In the genomic region with DNA sequence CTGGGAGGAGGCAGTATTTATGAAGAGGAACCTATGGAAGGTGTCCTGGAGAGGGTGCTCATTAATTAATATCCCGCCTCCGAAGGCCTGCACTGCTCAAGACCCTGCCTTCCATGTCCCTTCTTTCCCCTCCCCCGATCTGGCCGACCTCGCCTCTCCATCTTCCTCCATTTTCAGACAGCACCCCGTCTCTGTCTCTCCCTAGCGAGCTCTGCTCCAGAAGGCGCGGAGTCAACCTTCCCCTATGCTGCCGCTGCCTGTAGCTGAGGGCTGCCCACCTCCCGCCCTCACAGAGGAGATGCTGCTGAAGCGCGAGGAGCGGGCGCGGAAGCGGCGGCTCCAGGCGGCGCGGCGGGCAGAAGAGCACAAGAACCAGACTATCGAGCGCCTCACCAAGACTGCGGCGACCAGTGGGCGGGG, we compare ENCODE assay signal across 8 cellular contexts. TPM values are rescaled to one million over a fixed set of nuclear protein-coding genes. Genes with fewer than 3 reads are reported as not detected.
DNase-seq lines count a peak whose midpoint lies in the region; ATAC-seq, FAIRE-seq and TF ChIP-seq lines count a peak whose summit lies in the region.

No MANE protein-coding gene starts in this region.

- peak overlapping the region; percentile 80 for H2AFZ ChIP-seq in osteoblast (ENCODE audit: low read length)

- H3K36me3 ChIP-seq in endodermal cell (ENCODE audit: control insufficient read depth, insufficient read depth, low read length) (peaks cover 15% of the 10 kb centered on the region), osteoblast (ENCODE audit: insufficient read depth, low read length) (peaks cover 15% of the 10 kb centered on the region)

- H3K4me1 Mint-ChIP-seq in endodermal cell = peaks cover 37% of the 10 kb centered on the region

- H3K9me3 ChIP-seq in endodermal cell (ENCODE audit: control insufficient read depth, low read length) (no peaks in the 10 kb centered on the region), osteoblast (ENCODE audit: low read depth, low read length) (no peaks in the 10 kb centered on the region)

- ATAC-seq in GM21576 (IDR thresholded peaks at IDR 0.05; ENCODE audit: unreplicated experiment) (no peak), GM18858 (IDR thresholded peaks at IDR 0.05; ENCODE audit: unreplicated experiment) (no peak)

- no peaks in the 10 kb centered on the region for H4K20me1 ChIP-seq in osteoblast (ENCODE audit: insufficient read depth, low read length)

- no peak for TF ChIP-seq POLR2A in GM12891 (IDR thresholded peaks at IDR 0.05; ENCODE audit: low read depth, low read length)

- H3K4me3 ChIP-seq in endodermal cell (ENCODE audit: low read length) = peak overlapping the region; percentile 89
- H3K4me3 ChIP-seq in osteoblast (ENCODE audit: insufficient read depth, low read length) = peak overlapping the region; percentile 87

- TF ChIP-seq CTCF in endodermal cell (conservative IDR thresholded peaks at IDR 0.05) (no peak), osteoblast (IDR thresholded peaks at IDR 0.05; ENCODE audit: extremely low read depth, low read depth, low read length) (no peak)

- H3K4me3 Mint-ChIP-seq in endodermal cell = peak overlapping the region; percentile 83

- peak overlapping the region; percentile 99 for H3K4me2 ChIP-seq in osteoblast (ENCODE audit: insufficient read depth, low read length)

- no peak overlapping the region for H3K9ac ChIP-seq in endodermal cell (ENCODE audit: extremely low read depth, low read length, poor library complexity, severe bottlenecking)

- no peaks in the 10 kb centered on the region for H3K9me3 Mint-ChIP-seq in endodermal cell

- no peaks in the 10 kb centered on the region for H3K27me3 Mint-ChIP-seq in endodermal cell (ENCODE audit: insufficient read depth)

- no peak for FAIRE-seq in GM12891 (lab: Jason Lieb, UNC)

- DNase-seq in GM12891 (ENCODE audit: insufficient read length, low spot score) (no peak), NOMO-1 treated with DMSO at 0.1 percent for 48 hours (lab: John Stamatoyannopoulos, UW; ENCODE audit: unreplicated experiment) (peak; percentile 45), endodermal cell (no peak), osteoblast (ENCODE audit: insufficient read length, low spot score, missing footprints) (peak; percentile 85), GM03348 (ENCODE audit: low spot score) (no peak), dedifferentiated amniotic fluid mesenchymal stem cell (ENCODE audit: extremely low spot score) (no peak)

- peaks cover 23% of the 10 kb centered on the region for H3K79me2 ChIP-seq in osteoblast (ENCODE audit: insufficient read depth, low read length)

- H3K27ac ChIP-seq in endodermal cell (ENCODE audit: low read depth, low read length) = peak overlapping the region; percentile 21
- peak overlapping the region; percentile 24 for H3K27ac ChIP-seq in osteoblast (ENCODE audit: low read depth, low read length)

- H3K4me1 ChIP-seq in endodermal cell (ENCODE audit: control insufficient read depth, insufficient read depth, low read length) (peaks cover 3% of the 10 kb centered on the region), osteoblast (ENCODE audit: insufficient read depth, low read length) (peaks cover 24% of the 10 kb centered on the region)

- H3K27ac Mint-ChIP-seq in endodermal cell = peak overlapping the region; percentile 99

- 0 to 1% methylated on average over 15 to 27 of the region's 27 CpGs for WGBS in endodermal cell (ENCODE audit: insufficient coverage in 1 of 2, insufficient read length in 1 of 2), 2 experiments

- H3K27me3 ChIP-seq in endodermal cell (ENCODE audit: control insufficient read depth, insufficient read depth, low read length, poor library complexity, severe bottlenecking) = no peaks in the 10 kb centered on the region
- peaks cover 3% of the 10 kb centered on the region for H3K27me3 ChIP-seq in osteoblast (ENCODE audit: insufficient read depth, low read length)

- peaks cover 17% of the 10 kb centered on the region for H3K36me3 Mint-ChIP-seq in endodermal cell (ENCODE audit: low read depth)

TF ChIP-seq in GM12891, 5 proteins besides CTCF, POLR2A, EP300 and RAD21:
- peak; percentile 61; the same call in 1 of the 2 replicates for TF ChIP-seq POU2F2 (IDR thresholded peaks at IDR 0.05; ENCODE audit: low read depth, low read length)
- TF ChIP-seq SPI1 (IDR thresholded peaks at IDR 0.05; ENCODE audit: low read depth, low read length) = no peak

RNA-seq across cellular contexts. Expression of a gene that starts 1.1 kb away (rescaled TPM):
- polyA plus RNA-seq in GM12891 (2012; ENCODE audit: low read depth, missing spikeins) = 66.8 TPM
- total RNA-seq in endodermal cell (100 to 1,000 TPM; 110 to 116 TPM), osteoblast (35.5 and 35.7 TPM in 2 replicates)
- polyA plus RNA-seq in endodermal cell (2013, experiment 1 of 2) = 121 TPM
- polyA plus RNA-seq in endodermal cell (2013, experiment 2 of 2) = 102 TPM

RNA-seq across cellular contexts. Expression of a gene that starts 2.3 kb away (rescaled TPM):
- polyA plus RNA-seq in GM12891 (2012; ENCODE audit: low read depth, missing spikeins) = 23.3 TPM
- total RNA-seq in endodermal cell = 10 to 100 TPM; 23.9 to 38.8 TPM
- polyA plus RNA-seq in endodermal cell (2013, experiment 1 of 2) = 23.4 TPM
- polyA plus RNA-seq in endodermal cell (2013, experiment 2 of 2) = 17.1 TPM
- total RNA-seq in osteoblast = 11.8 and 15.9 TPM in 2 replicates

RNA-seq across cellular contexts. Expression of a gene that starts 8.0 kb away (rescaled TPM):
- polyA plus RNA-seq in GM12891 (2012; ENCODE audit: low read depth, missing spikeins) = 31.5 TPM
- total RNA-seq in endodermal cell (10 to 100 TPM; 64.8 to 72.9 TPM), osteoblast (33.3 and 35.9 TPM in 2 replicates)
- polyA plus RNA-seq in endodermal cell (2013, experiment 1 of 2) = 48.1 TPM
- polyA plus RNA-seq in endodermal cell (2013, experiment 2 of 2) = 46.6 TPM

RNA-seq across cellular contexts. Expression of a gene that starts 15.3 kb away (rescaled TPM):
- 133 TPM for polyA plus RNA-seq in GM12891 (2012; ENCODE audit: low read depth, missing spikeins)
- total RNA-seq in endodermal cell = 10 to 100 TPM; 50.9 to 62.7 TPM
- 50.6 TPM for polyA plus RNA-seq in endodermal cell (2013, experiment 1 of 2)
- 44.2 TPM for polyA plus RNA-seq in endodermal cell (2013, experiment 2 of 2)
- 18.0 and 23.5 TPM in 2 replicates for total RNA-seq in osteoblast

RNA-seq across cellular contexts. Expression of a gene that starts 15.4 kb away (rescaled TPM):
- 7.9 TPM for polyA plus RNA-seq in GM12891 (2012; ENCODE audit: low read depth, missing spikeins)
- 100 to 1,000 TPM in 1 of 2 donors, 10 to 100 TPM in 1; 83.6 to 117 TPM for total RNA-seq in endodermal cell
- 35.7 TPM for polyA plus RNA-seq in endodermal cell (2013, experiment 1 of 2)
- 34.4 TPM for polyA plus RNA-seq in endodermal cell (2013, experiment 2 of 2)
- 14.1 and 16.2 TPM in 2 replicates for total RNA-seq in osteoblast

Comparison
In these comparisons a context has a peak if more than half of its experiments do, and no peak if none do; other contexts are left out.
1. DNase-seq: peak in NOMO-1 treated with DMSO at 0.1 percent for 48 hours (single experiment) and osteoblast (single experiment); none in GM12891 (single experiment), endodermal cell (single experiment), GM03348 (single experiment) and dedifferentiated amniotic fluid mesenchymal stem cell (single experiment).